9 cellular contexts compared by ENCODE assay signal in genomic region chr20:53660947-53661381, GRCh38.
DNase-seq lines count a peak whose midpoint lies in the region; ATAC-seq and TF ChIP-seq lines count a peak whose summit lies in the region.
"Had no signal": no experiment of that assay in that cellular context is flagged by ENCODE, and none has a peak within 500 bp of the region (broad histone marks: within the 10 kb centered on the region; RNA-seq: fewer than 3 reads in every experiment).

No MANE protein-coding gene starts in this region.

- no CpG with 5 or more reads among the region's 6 CpGs for WGBS in IMR-90 (ENCODE audit: extremely low coverage in 2 of 2, insufficient read length in 1 of 2), 2 experiments

- peak overlapping the region; percentile 94 for H3K27ac Mint-ChIP-seq in CD8-positive, alpha-beta T cell
- H3K27ac Mint-ChIP-seq in nephron = peak overlapping the region; percentile 90 to 96 (median 95)

- H3K14ac ChIP-seq in IMR-90 (replicated peaks; ENCODE audit: low read depth, low read length) = peak overlapping the region; percentile 68; the same call in 1 of the 2 replicates

- H3K27ac ChIP-seq in CD8-positive, alpha-beta T cell (ENCODE audit: low read depth, low read length) = peak overlapping the region; percentile 49
- H3K27ac ChIP-seq in IMR-90 (ENCODE audit: insufficient read depth, low read length) (peak overlapping the region; percentile 24; the same call in 1 of the 2 replicates), colonic mucosa (peak overlapping the region; percentile 61), brain microvascular endothelial cell (no peak overlapping the region)

- H2AK5ac ChIP-seq in IMR-90 (ENCODE audit: low read depth, low read length) = no peak overlapping the region

- peak overlapping the region; percentile 62 to 86; a peak in 3 of 4 replicates for H4K8ac ChIP-seq in IMR-90 (ENCODE audit: low read depth in 2 of 2, low read length in 2 of 2)

- no TSS peak for BruUV-seq in IMR-90 (replicated peaks; lab: Mats Ljungman, UMichigan)

- H3K9ac ChIP-seq in IMR-90 (ENCODE audit: low read depth, low read length) (0 out of 2 replicates have a peak overlapping the region, but pooled peaks have one; percentile 72), colonic mucosa (ENCODE audit: low read depth in 2 of 2, low read length in 2 of 2) (peak overlapping the region; percentile 4 to 79)

- H3K27me3 ChIP-seq in CD8-positive, alpha-beta T cell (ENCODE audit: insufficient read depth, low read length) = no peaks in the 10 kb centered on the region
- no peaks in the 10 kb centered on the region for H3K27me3 ChIP-seq in IMR-90 (ENCODE audit: control insufficient read depth, insufficient read depth, low read length)
- no peaks in the 10 kb centered on the region for H3K27me3 ChIP-seq in colonic mucosa
- no peaks in the 10 kb centered on the region for H3K27me3 ChIP-seq in brain microvascular endothelial cell (replicated peaks)
- H3K27me3 ChIP-seq: testis had no signal

- POLR2A ChIA-PET in CD8-positive, alpha-beta T cell (lab: Charles Lee) = interaction anchor here (0.7 to 1.8 kb wide), 14 partner anchors 8 to 251 kb away, joined by 3 to 12 read pairs (median 5); no protein-coding TSS in a partner anchor
- POLR2A ChIA-PET in IMR-90 (lab: Charles Lee; ENCODE audit: unreplicated experiment) = no interaction called here

- in situ Hi-C loops in IMR-90 (cut with MboI; ENCODE audit: low sequenced_read_pairs) = no loop called here
- in situ Hi-C loops in brain microvascular endothelial cell (cut with HindIII; ENCODE audit: low pct_ligation_motif_present, low sequenced_read_pairs) = no loop called here

- H3K4me1 ChIP-seq in CD8-positive, alpha-beta T cell (ENCODE audit: insufficient read depth, low read length) = peaks cover 49% of the 10 kb centered on the region
- H3K4me1 ChIP-seq in IMR-90 (ENCODE audit: control insufficient read depth, insufficient read depth, low read length) (peaks cover 20% of the 10 kb centered on the region), colonic mucosa (no peaks in the 10 kb centered on the region)

- H2BK5ac ChIP-seq in IMR-90 (ENCODE audit: low read depth, low read length, poor library complexity, severe bottlenecking) = no peak overlapping the region

- H3K4me3 Mint-ChIP-seq in CD8-positive, alpha-beta T cell = peak overlapping the region; percentile 87
- H3K4me3 Mint-ChIP-seq in nephron = no peak overlapping the region

- DNase-seq in CD8-positive, alpha-beta T cell = peak in 1 of 7 experiments; percentile 12
- DNase-seq in IMR-90 (peak; percentile 9), colonic mucosa (no peak), brain microvascular endothelial cell (no peak), NCI-H187 (lab: John Stamatoyannopoulos, UW) (no peak), OCI-M2 (lab: John Stamatoyannopoulos, UW; ENCODE audit: unreplicated experiment) (no peak)

- no peaks in the 10 kb centered on the region for H3K9me3 Mint-ChIP-seq in CD8-positive, alpha-beta T cell
- H3K9me3 Mint-ChIP-seq in nephron = no peaks in the 10 kb centered on the region

- no peak overlapping the region; the same call in 1 of the 2 replicates for H3K56ac ChIP-seq in IMR-90 (ENCODE audit: extremely low read depth, insufficient read depth, low read length)

- TF ChIP-seq POLR2A in IMR-90 (IDR thresholded peaks at IDR 0.05; ENCODE audit: low read depth, low read length) = no peak

- H3K9me1 ChIP-seq in IMR-90 (ENCODE audit: insufficient read depth, low read length) = peaks cover 3% of the 10 kb centered on the region; the same call in 1 of the 2 replicates

- H4K91ac ChIP-seq in IMR-90 (ENCODE audit: insufficient read depth, low read depth, low read length) = peak overlapping the region; percentile 75

- no peaks in the 10 kb centered on the region for H3K9me3 ChIP-seq in CD8-positive, alpha-beta T cell (ENCODE audit: low read length)
- H3K9me3 ChIP-seq in IMR-90 (ENCODE audit: control insufficient read depth, insufficient read depth, low read length) = no peaks in the 10 kb centered on the region
- H3K9me3 ChIP-seq in colonic mucosa = no peaks in the 10 kb centered on the region
- H3K9me3 ChIP-seq: testis had no signal

- H3K23ac ChIP-seq in IMR-90 (ENCODE audit: low read depth, low read length) = peak overlapping the region; percentile 61; the same call in 1 of the 2 replicates

- H2BK15ac ChIP-seq in IMR-90 (ENCODE audit: low read depth, low read length) = peak overlapping the region; percentile 26; the same call in 2 of the 3 replicates

- dilution Hi-C loops in IMR-90 (cut with HindIII; ENCODE audit: low sequenced_read_pairs, unreplicated experiment) = no loop called here

- H2AK9ac ChIP-seq in IMR-90 (replicated peaks; ENCODE audit: low read depth, low read length, poor library complexity) = no peak overlapping the region

- no peak for TF ChIP-seq RAD21 in IMR-90 (IDR thresholded peaks at IDR 0.05; ENCODE audit: low read length)

- peak overlapping the region; percentile 61 for H3K4me3 ChIP-seq in CD8-positive, alpha-beta T cell (ENCODE audit: low read depth, low read length)
- no peak overlapping the region for H3K4me3 ChIP-seq in IMR-90 (ENCODE audit: insufficient read depth, low read depth, low read length)
- H3K4me3 ChIP-seq in colonic mucosa = no peak overlapping the region
- H3K4me3 ChIP-seq in brain microvascular endothelial cell (ENCODE audit: low read depth, low read length) = no peak overlapping the region

- no peaks in the 10 kb centered on the region for H3K27me3 Mint-ChIP-seq in CD8-positive, alpha-beta T cell (ENCODE audit: low read depth)
- no peaks in the 10 kb centered on the region for H3K27me3 Mint-ChIP-seq in nephron (ENCODE audit: low read depth)

- TF ChIP-seq CTCF in CD8-positive, alpha-beta T cell (IDR thresholded peaks at IDR 0.05) = no peak
- no peak for TF ChIP-seq CTCF in IMR-90 (conservative IDR thresholded peaks at IDR 0.05; ENCODE audit: low read depth, low read length)
- TF ChIP-seq CTCF in colonic mucosa (IDR thresholded peaks at IDR 0.05) = no peak
- no peak for TF ChIP-seq CTCF in nephron (IDR thresholded peaks at IDR 0.05; ENCODE audit: unreplicated experiment in 3 of 3)
- no peak for TF ChIP-seq CTCF in brain microvascular endothelial cell (IDR thresholded peaks at IDR 0.05; ENCODE audit: low read depth, low read length, missing control alignments)

- no peaks in the 10 kb centered on the region for H3K36me3 ChIP-seq in CD8-positive, alpha-beta T cell (ENCODE audit: insufficient read depth, low read length)
- H3K36me3 ChIP-seq in IMR-90 (ENCODE audit: control insufficient read depth, insufficient read depth, low read length) (no peaks in the 10 kb centered on the region), colonic mucosa (no peaks in the 10 kb centered on the region), brain microvascular endothelial cell (replicated peaks) (no peaks in the 10 kb centered on the region)

- ATAC-seq in CD8-positive, alpha-beta T cell = peak; percentile 43
- ATAC-seq in IMR-90 (ENCODE audit: low read depth) (peak; percentile 38), GM21619 (IDR thresholded peaks at IDR 0.05; ENCODE audit: unreplicated experiment) (no peak)

- H4K20me1 ChIP-seq in IMR-90 (ENCODE audit: insufficient read depth, low read length) = no peaks in the 10 kb centered on the region

- H2BK20ac ChIP-seq in IMR-90 (ENCODE audit: low read depth, low read length) = peak overlapping the region; percentile 45; the same call in 1 of the 2 replicates

- peak overlapping the region; percentile 90 for H3K18ac ChIP-seq in IMR-90 (ENCODE audit: low read depth, low read length)

- H3K4me2 ChIP-seq in IMR-90 (ENCODE audit: low read depth, low read length) = peak overlapping the region; percentile 88

- intact Hi-C loops in CD8-positive, alpha-beta T cell (cut with DNase I, micrococcal nuclease) = loop anchor here (1.0 to 5.0 kb wide), 2 partner anchors 18 to 211 kb away; no protein-coding TSS in a partner anchor
- intact Hi-C loops in IMR-90 (cut with micrococcal nuclease) = no loop called here
- intact Hi-C loops in colonic mucosa (cut with DNase I) = no loop called here

- peak overlapping the region; percentile 73 for H2BK120ac ChIP-seq in IMR-90 (ENCODE audit: low read depth, low read length)

- H3K79me1 ChIP-seq in IMR-90 (ENCODE audit: low read depth in 1 of 2, low read length in 2 of 2) = no peaks in the 10 kb centered on the region

- peak overlapping the region; percentile 83 for H2AFZ ChIP-seq in IMR-90 (replicated peaks; ENCODE audit: low read length, poor library complexity)

- peaks cover 57% of the 10 kb centered on the region for H3K4me1 Mint-ChIP-seq in CD8-positive, alpha-beta T cell (ENCODE audit: low read depth)
- H3K4me1 Mint-ChIP-seq in nephron = peaks cover 43% of the 10 kb centered on the region

- no peaks in the 10 kb centered on the region for H3K36me3 Mint-ChIP-seq in CD8-positive, alpha-beta T cell
- no peaks in the 10 kb centered on the region for H3K36me3 Mint-ChIP-seq in nephron (ENCODE audit: low read depth)

- CTCF ChIA-PET in CD8-positive, alpha-beta T cell (lab: Charles Lee) = interaction anchor here (0.8 to 1.8 kb wide), 16 partner anchors 9 to 255 kb away, joined by 3 to 8 read pairs (median 4); no protein-coding TSS in a partner anchor
- CTCF ChIA-PET in IMR-90 (lab: Yijun Ruan, JAX) = interaction anchor here (1.0 kb wide), 1 partner anchor 26 kb away, joined by 3 read pairs; no protein-coding TSS in a partner anchor

- peak overlapping the region; percentile 88; the same call in 1 of the 2 replicates for H4K5ac ChIP-seq in IMR-90 (ENCODE audit: low read depth, low read length)

- H3K4ac ChIP-seq in IMR-90 (ENCODE audit: low read depth, low read length) = peak overlapping the region; percentile 30

TF ChIP-seq in IMR-90, 13 proteins besides CTCF, POLR2A, EP300 and RAD21:
- TF ChIP-seq NFE2L2 (IDR thresholded peaks at IDR 0.05; ENCODE audit: low read depth, low read length) (no peak), CHD1 (IDR thresholded peaks at IDR 0.05; ENCODE audit: low read depth, low read length) (no peak)

Comparison
In these comparisons a context has a peak if more than half of its experiments do, and no peak if none do; other contexts are left out.
1. intact Hi-C loops: an anchor here in CD8-positive, alpha-beta T cell (1.0 to 5.0 kb wide); none called in IMR-90 and colonic mucosa.